10 cellular contexts compared by ENCODE assay signal in genomic region chr10:13529714-13529973, GRCh38. TPM values are rescaled to one million over a fixed set of nuclear protein-coding genes. Genes with fewer than 3 reads are reported as not detected.
DNase-seq lines count a peak whose midpoint lies in the region; ATAC-seq and TF ChIP-seq lines count a peak whose summit lies in the region.
"Had no signal": no experiment of that assay in that cellular context is flagged by ENCODE, and none has a peak within 500 bp of the region (broad histone marks: within the 10 kb centered on the region; RNA-seq: fewer than 3 reads in every experiment).

No MANE protein-coding gene starts in this region.

- intact Hi-C loops in uterus (cut with DNase I; ENCODE audit: low total_unique reads) = no loop called here

- peak overlapping the region; percentile 78 for H3K4me3 ChIP-seq in coronary artery
- peak overlapping the region in 1 of 2 donors; percentile 62 for H3K4me3 ChIP-seq in uterus
- H3K4me3 ChIP-seq: mucosa of descending colon had no signal

- no peaks in the 10 kb centered on the region for H3K27me3 ChIP-seq in uterus

- H3K36me3 ChIP-seq in uterus = no peaks in the 10 kb centered on the region

- no peak for TF ChIP-seq POLR2A in uterus (IDR thresholded peaks at IDR 0.05)

- TF ChIP-seq CTCF in coronary artery (IDR thresholded peaks at IDR 0.05) (no peak), uterus (IDR thresholded peaks at IDR 0.05) (no peak)

- no peak for ATAC-seq in stimulated activated naive CD8-positive, alpha-beta T cell treated with anti-CD3 and anti-CD28 coated beads, Interleukin-15, Interleukin-2, amounts not matched to agents 100 U/mL and 50 U/mL, for 24 hours
- no peak for ATAC-seq in naive thymus-derived CD8-positive, alpha-beta T cell
- ATAC-seq in GM21381 (IDR thresholded peaks at IDR 0.05; ENCODE audit: unreplicated experiment) = no peak
- no peak for ATAC-seq in HG02678 (IDR thresholded peaks at IDR 0.05; ENCODE audit: unreplicated experiment)

- DNase-seq in stimulated activated naive CD8-positive, alpha-beta T cell treated with anti-CD3 and anti-CD28 coated beads, Interleukin-15, Interleukin-2, amounts not matched to agents 100 U/mL and 50 U/mL, for 24 hours = no peak
- no peak for DNase-seq in coronary artery (ENCODE audit: low spot score)
- no peak for DNase-seq in naive thymus-derived CD8-positive, alpha-beta T cell
- DNase-seq in LoVo (ENCODE audit: low spot score) = no peak
- no peak for DNase-seq in uterus
- DNase-seq: DMS79 treated with DMSO at 0.1 percent for 48 hours had no signal

- H3K36me3 Mint-ChIP-seq in stimulated activated naive CD8-positive, alpha-beta T cell treated with anti-CD3 and anti-CD28 coated beads, Interleukin-15, Interleukin-2, amounts not matched to agents 100 ng/mL and 50 ng/mL, for 24 hours (ENCODE audit: low read depth) = no peaks in the 10 kb centered on the region
- peaks cover 0 to 6% (median 0%) of the 10 kb centered on the region in 3 donors for H3K36me3 Mint-ChIP-seq in naive thymus-derived CD8-positive, alpha-beta T cell

- peak overlapping the region; percentile 63 for H3K4me3 Mint-ChIP-seq in stimulated activated naive CD8-positive, alpha-beta T cell treated with anti-CD3 and anti-CD28 coated beads, Interleukin-15, Interleukin-2, amounts not matched to agents 100 ng/mL and 50 ng/mL, for 24 hours
- H3K4me3 Mint-ChIP-seq in naive thymus-derived CD8-positive, alpha-beta T cell = peak overlapping the region; percentile 56 to 81 (median 67)

- no peaks in the 10 kb centered on the region for H3K9me3 ChIP-seq in uterus
- H3K9me3 ChIP-seq: mucosa of descending colon had no signal

- H3K27ac ChIP-seq in coronary artery (peak overlapping the region in 1 of 2 donors; percentile 87), uterus (peak overlapping the region in 1 of 2 donors; percentile 85)

- no peak overlapping the region for H3K27ac Mint-ChIP-seq in stimulated activated naive CD8-positive, alpha-beta T cell treated with anti-CD3 and anti-CD28 coated beads, Interleukin-15, Interleukin-2, amounts not matched to agents 100 ng/mL and 50 ng/mL, for 24 hours
- H3K27ac Mint-ChIP-seq in naive thymus-derived CD8-positive, alpha-beta T cell = peak overlapping the region in 1 of 10 donors; percentile 5

- peaks cover 0 to 5% of the 10 kb centered on the region in 2 donors for H3K4me1 ChIP-seq in uterus

- peaks cover 10% of the 10 kb centered on the region for H3K4me1 Mint-ChIP-seq in stimulated activated naive CD8-positive, alpha-beta T cell treated with anti-CD3 and anti-CD28 coated beads, Interleukin-15, Interleukin-2, amounts not matched to agents 100 ng/mL and 50 ng/mL, for 24 hours (ENCODE audit: low read depth)
- peaks cover 6 to 14% (median 8%) of the 10 kb centered on the region in 4 donors for H3K4me1 Mint-ChIP-seq in naive thymus-derived CD8-positive, alpha-beta T cell

- H3K9me3 Mint-ChIP-seq in stimulated activated naive CD8-positive, alpha-beta T cell treated with anti-CD3 and anti-CD28 coated beads, Interleukin-15, Interleukin-2, amounts not matched to agents 100 ng/mL and 50 ng/mL, for 24 hours = no peaks in the 10 kb centered on the region
- no peaks in the 10 kb centered on the region for H3K9me3 Mint-ChIP-seq in naive thymus-derived CD8-positive, alpha-beta T cell

- H3K27me3 Mint-ChIP-seq in stimulated activated naive CD8-positive, alpha-beta T cell treated with anti-CD3 and anti-CD28 coated beads, Interleukin-15, Interleukin-2, amounts not matched to agents 100 ng/mL and 50 ng/mL, for 24 hours = peaks cover 63% of the 10 kb centered on the region
- H3K27me3 Mint-ChIP-seq in naive thymus-derived CD8-positive, alpha-beta T cell = peaks cover 36 to 83% (median 49%) of the 10 kb centered on the region in 5 donors

- POLR2A ChIA-PET in naive thymus-derived CD8-positive, alpha-beta T cell (lab: Charles Lee) = no interaction called here

RNA-seq across cellular contexts. Expression of gene BEND7, which starts 0.8 kb away (rescaled TPM):
- total RNA-seq in naive thymus-derived CD8-positive, alpha-beta T cell = not detected
- not detected for polyA plus RNA-seq in naive thymus-derived CD8-positive, alpha-beta T cell
- total RNA-seq in uterus = 10 to 100 TPM in 2 of 4 donors, 1 to 10 TPM in 2; 3.3 to 32.7 (median 11.9) TPM

RNA-seq across cellular contexts. Expression of gene PRPF18, which starts 57.1 kb away (rescaled TPM):
- total RNA-seq in naive thymus-derived CD8-positive, alpha-beta T cell = 10 to 100 TPM; 31.9 to 33.9 TPM
- polyA plus RNA-seq in naive thymus-derived CD8-positive, alpha-beta T cell = 10 to 100 TPM; 38.1 to 41.5 (median 40.9) TPM
- total RNA-seq in uterus = 10 to 100 TPM in 3 of 4 donors, 1 to 10 TPM in 1; 5.6 to 61.4 (median 22.5) TPM

Comparison
In these comparisons a context has a peak if more than half of its experiments do, and no peak if none do; other contexts are left out.
1. RNA of gene BEND7, which starts 0.8 kb away (total RNA-seq): 3.3 to 32.7 TPM in uterus; not detected in naive thymus-derived CD8-positive, alpha-beta T cell; every median in the first group is over 4 times any median in the second.